In genomic region chr3:47244531-47245100, GRCh38 we compare ENCODE assay signal across 1 cellular context.
A peak's percentile ranks its signal among the peaks of the same experiment; 100 is the strongest.
TF ChIP-seq lines count a peak whose summit lies in the region.

No MANE protein-coding gene starts in this region.

TF ChIP-seq in K562, 482 proteins besides CTCF, POLR2A, EP300 and RAD21:
- TF ChIP-seq YY1 (IDR thresholded peaks at IDR 0.05; ENCODE audit: borderline replicate concordance in 1 of 3, control insufficient read depth in 1 of 3, extremely low read depth in 1 of 3, insufficient read depth in 3 of 3, insufficient read length in 1 of 3, insufficient replicate concordance in 2 of 3, low read depth in 1 of 3, low read length in 2 of 3) (no peak), USF1 (CRISPR knock-in tag; IDR thresholded peaks at IDR 0.05) (peak; percentile 28; the same call in 1 of the 2 replicates), CTCFL (IDR thresholded peaks at IDR 0.05; ENCODE audit: borderline replicate concordance, insufficient read depth, low read depth, low read length, poor library complexity, severe bottlenecking) (peak; percentile 29)
